ENCODE assay signal across 9 cellular contexts in the genomic region with DNA sequence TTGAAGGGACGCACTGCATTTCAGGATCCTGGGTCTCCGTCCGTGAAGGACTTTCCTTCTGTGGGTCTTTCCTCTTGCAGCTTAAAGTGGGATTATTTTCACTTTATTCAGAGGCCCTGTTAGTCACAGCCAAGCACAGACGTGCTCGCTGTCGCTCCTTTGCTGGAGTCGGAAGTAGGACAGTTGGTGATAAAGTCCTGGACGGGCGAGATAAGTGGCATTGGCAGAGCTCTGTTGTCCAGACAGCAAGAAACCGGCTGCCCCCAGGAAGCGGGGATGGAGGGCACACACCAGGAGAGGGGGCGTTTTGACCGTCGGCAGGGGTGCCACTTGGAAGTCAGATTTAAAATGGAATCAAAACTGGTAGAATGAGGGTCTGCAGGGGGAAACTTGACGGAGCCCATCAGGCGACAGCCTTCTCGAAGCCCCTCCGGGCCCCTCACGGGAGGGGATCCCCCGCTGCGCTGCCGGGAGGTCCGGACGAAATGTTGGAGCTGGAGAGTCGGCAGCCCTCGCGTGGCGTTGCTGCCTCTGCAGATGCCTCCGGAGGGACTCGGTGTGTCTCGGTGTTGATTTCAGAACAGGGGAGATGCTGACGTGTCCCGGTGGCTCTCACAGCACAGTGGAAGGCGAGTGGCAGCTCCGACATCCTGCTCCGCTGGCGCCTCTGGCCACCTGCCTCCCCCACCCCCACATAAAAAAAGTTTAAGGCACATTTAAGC.
A peak's percentile ranks its signal among the peaks of the same experiment; 100 is the strongest.
DNase-seq lines count a peak whose midpoint lies in the region; ATAC-seq and FAIRE-seq lines count a peak whose summit lies in the region.
"Had no signal": no experiment of that assay in that cellular context is flagged by ENCODE, and none has a peak within 500 bp of the region (broad histone marks: within the 10 kb centered on the region; RNA-seq: fewer than 3 reads in every experiment).

No MANE protein-coding gene starts in this region.

- 19% methylated on average over 37 of the region's 37 CpGs for WGBS in right cardiac atrium

- ATAC-seq in activated T-helper 17 cell treated with anti-CD3 and anti-CD28 coated beads, Interleukin-2, amount 50 U/mL, for 72 hours (replicated peaks) = peak; percentile 6
- peak; percentile 41 to 54 for ATAC-seq in right cardiac atrium
- peak in 1 of 2 donors; percentile 33 for ATAC-seq in stimulated activated naive B cell treated with anti-CD40 and anti-IgM and Interleukin-4, amounts not matched to agents 10 μg/mL and 1 μg/mL and 100 μg/mL, for 72 hours (replicated peaks)
- ATAC-seq in GM21528 (IDR thresholded peaks at IDR 0.05; ENCODE audit: low FRiP score, unreplicated experiment) = no peak

- H3K9me3 Mint-ChIP-seq in activated T-helper 17 cell treated with anti-CD3 and anti-CD28 coated beads, Interleukin-2, amount 50 U/mL, for 72 hours = no peaks in the 10 kb centered on the region
- H3K9me3 Mint-ChIP-seq in stimulated activated naive B cell treated with anti-CD40 and anti-IgM and Interleukin-4, amounts not matched to agents 10 μg/mL and 1 μg/mL and 100 μg/mL, for 72 hours = peaks cover 0 to 3% of the 10 kb centered on the region in 2 donors

- H3K27me3 ChIP-seq in NT2/D1 (ENCODE audit: insufficient read depth, insufficient read length) = no peaks in the 10 kb centered on the region
- no peaks in the 10 kb centered on the region for H3K27me3 ChIP-seq in right cardiac atrium (ENCODE audit: control insufficient read depth, insufficient read depth)
- H3K27me3 ChIP-seq: esophagus muscularis mucosa had no signal

- H3K27me3 Mint-ChIP-seq in activated T-helper 17 cell treated with anti-CD3 and anti-CD28 coated beads, Interleukin-2, amount 50 U/mL, for 72 hours = no peaks in the 10 kb centered on the region
- no peaks in the 10 kb centered on the region for H3K27me3 Mint-ChIP-seq in stimulated activated naive B cell treated with anti-CD40 and anti-IgM and Interleukin-4, amounts not matched to agents 10 μg/mL and 1 μg/mL and 100 μg/mL, for 72 hours

- no peaks in the 10 kb centered on the region for H3K9me3 ChIP-seq in NT2/D1 (ENCODE audit: insufficient read depth, low read length)
- no peaks in the 10 kb centered on the region for H3K9me3 ChIP-seq in right cardiac atrium (ENCODE audit: control insufficient read depth, low read length)
- H3K9me3 ChIP-seq: esophagus muscularis mucosa had no signal

- H3K4me1 ChIP-seq in NT2/D1 (ENCODE audit: insufficient read depth, insufficient read length) = peaks cover 3% of the 10 kb centered on the region
- H3K4me1 ChIP-seq in right cardiac atrium (ENCODE audit: control insufficient read depth, insufficient read depth, low read length) = no peaks in the 10 kb centered on the region

- no peak overlapping the region for H3K27ac ChIP-seq in right cardiac atrium (ENCODE audit: low read length)
- H3K27ac ChIP-seq: esophagus muscularis mucosa had no signal

- H3K4me3 Mint-ChIP-seq in activated T-helper 17 cell treated with anti-CD3 and anti-CD28 coated beads, Interleukin-2, amount 50 U/mL, for 72 hours = peak overlapping the region; percentile 83
- H3K4me3 Mint-ChIP-seq in stimulated activated naive B cell treated with anti-CD40 and anti-IgM and Interleukin-4, amounts not matched to agents 10 μg/mL and 1 μg/mL and 100 μg/mL, for 72 hours = peak overlapping the region; percentile 84 to 86

- FAIRE-seq in HTR-8/SVneo (lab: Jason Lieb, UNC) = no peak

- peak overlapping the region; percentile 99 for H3K27ac Mint-ChIP-seq in activated T-helper 17 cell treated with anti-CD3 and anti-CD28 coated beads, Interleukin-2, amount 50 U/mL, for 72 hours
- peak overlapping the region; percentile 97 for H3K27ac Mint-ChIP-seq in stimulated activated naive B cell treated with anti-CD40 and anti-IgM and Interleukin-4, amounts not matched to agents 10 μg/mL and 1 μg/mL and 100 μg/mL, for 72 hours

- peaks cover 2% of the 10 kb centered on the region for H3K36me3 ChIP-seq in NT2/D1 (ENCODE audit: insufficient read depth, insufficient read length, low read length)

- H3K36me3 Mint-ChIP-seq in activated T-helper 17 cell treated with anti-CD3 and anti-CD28 coated beads, Interleukin-2, amount 50 U/mL, for 72 hours (ENCODE audit: low read depth) = peaks cover 27% of the 10 kb centered on the region
- peaks cover 46 to 67% of the 10 kb centered on the region in 2 donors for H3K36me3 Mint-ChIP-seq in stimulated activated naive B cell treated with anti-CD40 and anti-IgM and Interleukin-4, amounts not matched to agents 10 μg/mL and 1 μg/mL and 100 μg/mL, for 72 hours

- H3K4me1 Mint-ChIP-seq in activated T-helper 17 cell treated with anti-CD3 and anti-CD28 coated beads, Interleukin-2, amount 50 U/mL, for 72 hours = peaks cover 71% of the 10 kb centered on the region
- peaks cover 59 to 91% of the 10 kb centered on the region in 2 donors for H3K4me1 Mint-ChIP-seq in stimulated activated naive B cell treated with anti-CD40 and anti-IgM and Interleukin-4, amounts not matched to agents 10 μg/mL and 1 μg/mL and 100 μg/mL, for 72 hours

- DNase-seq in NT2/D1 (ENCODE audit: low read depth, low spot score) = no peak
- peak in 2 of 3 donors; percentile 64 for DNase-seq in right cardiac atrium
- peak; percentile 55 for DNase-seq in stimulated activated naive B cell treated with anti-CD40 and anti-IgM and Interleukin-4, amounts not matched to agents 10 μg/mL and 1 μg/mL and 100 μg/mL, for 72 hours
- no peak for DNase-seq in superior temporal gyrus (ENCODE audit: extremely low spot score)
- no peak for DNase-seq in dermis blood vessel endothelial cell
- no peak for DNase-seq in HTR-8/SVneo (ENCODE audit: insufficient read length, low spot score)

- intact Hi-C loops in right cardiac atrium (cut with DNase I) = no loop called here

- H3K4me3 ChIP-seq in NT2/D1 (ENCODE audit: insufficient read length, low read depth) (no peak overlapping the region), right cardiac atrium (ENCODE audit: low read length) (no peak overlapping the region)
- H3K4me3 ChIP-seq: esophagus muscularis mucosa had no signal

- H3K9ac ChIP-seq in NT2/D1 (ENCODE audit: insufficient read length, low read depth) = peak overlapping the region; percentile 21

Comparison
In these comparisons a context has a peak if more than half of its experiments do, and no peak if none do; other contexts are left out.
1. DNase-seq: peak in right cardiac atrium (2 of 3) and stimulated activated naive B cell treated with anti-CD40 and anti-IgM and Interleukin-4, amounts not matched to agents 10 μg/mL and 1 μg/mL and 100 μg/mL, for 72 hours (single experiment); none in NT2/D1 (single experiment), superior temporal gyrus (single experiment), dermis blood vessel endothelial cell (single experiment) and HTR-8/SVneo (single experiment).